In genomic region chr17:80446645-80447405, GRCh38 we compare ENCODE assay signal across 25 cellular contexts. TPM values are rescaled to one million over a fixed set of nuclear protein-coding genes. Genes with fewer than 3 reads are reported as not detected.
DNase-seq lines count a peak whose midpoint lies in the region; ATAC-seq, FAIRE-seq and TF ChIP-seq lines count a peak whose summit lies in the region.
"Had no signal": no experiment of that assay in that cellular context is flagged by ENCODE, and none has a peak within 500 bp of the region (broad histone marks: within the 10 kb centered on the region; RNA-seq: fewer than 3 reads in every experiment).

No MANE protein-coding gene starts in this region.

- no peak overlapping the region for H3K4me3 ChIP-seq in SK-N-SH (ENCODE audit: low read depth in 2 of 2, low read length in 1 of 2)
- H3K4me3 ChIP-seq in dorsolateral prefrontal cortex, result no peak overlapping the region
- H3K4me3 ChIP-seq in A673 (ENCODE audit: low read depth, low read length, poor library complexity, severe bottlenecking), result no peak overlapping the region
- H3K4me3 ChIP-seq: esophagus muscularis mucosa, heart left ventricle, psoas muscle, spleen, thyroid gland had no signal

- WGBS in SK-N-SH (ENCODE audit: low lambda C conversion rate), result 53% methylated on average over 10 of the region's 12 CpGs

- H3K27me3 ChIP-seq in SK-N-SH (ENCODE audit: insufficient read depth), result no peaks in the 10 kb centered on the region
- H3K27me3 ChIP-seq in dorsolateral prefrontal cortex, result no peaks in the 10 kb centered on the region
- H3K27me3 ChIP-seq in A673 (replicated peaks; ENCODE audit: insufficient read depth, low read depth, low read length, poor library complexity), result peaks cover 7% of the 10 kb centered on the region
- H3K27me3 ChIP-seq: esophagus muscularis mucosa, thyroid gland had no signal

- no peaks in the 10 kb centered on the region for H3F3A ChIP-seq in SK-N-SH (replicated peaks; ENCODE audit: insufficient read depth)

- H3K4me2 ChIP-seq in SK-N-SH, result no peak overlapping the region

- no peak for DNase-seq in SK-N-SH
- DNase-seq in NCI-H446 (lab: John Stamatoyannopoulos, UW), result peak; percentile 58 to 78
- peak in 1 of 10 donors; percentile 45 for DNase-seq in dorsolateral prefrontal cortex
- no peak for DNase-seq in stimulated activated naive B cell treated with anti-CD40 and anti-IgM and Interleukin-4, amounts not matched to agents 10 μg/mL and 1 μg/mL and 100 μg/mL, for 72 hours
- no peak for DNase-seq in D721Med (ENCODE audit: insufficient read length, low spot score)
- no peak for DNase-seq in A673 (ENCODE audit: low spot score)
- DNase-seq in NCI-H146 (lab: John Stamatoyannopoulos, UW), result no peak
- DNase-seq: 8988T; activated CD4-positive, alpha-beta T cell treated with anti-CD3 and anti-CD28 coated beads, Interleukin-2, amount 50 U/mL, for 1 hour; activated naive CD4-positive, alpha-beta T cell treated with anti-CD3 and anti-CD28 coated beads for 36 hours; heart left ventricle; islet precursor cell; MV-4-11; NCI-H2107; nephron progenitor cell; spleen; SW 1271; thyroid gland had no signal

- H4K20me1 ChIP-seq in SK-N-SH (ENCODE audit: insufficient read depth), result 0 out of 2 replicates have a peak, but pooled peaks cover 5% of the 10 kb centered on the region

- H3K9me3 ChIP-seq in SK-N-SH (no peaks in the 10 kb centered on the region), A673 (ENCODE audit: low read depth, low read length, poor library complexity, severe bottlenecking) (no peaks in the 10 kb centered on the region)
- H3K9me3 ChIP-seq: esophagus muscularis mucosa, heart left ventricle, psoas muscle, spleen, thyroid gland had no signal

- no peak overlapping the region for H2AFZ ChIP-seq in SK-N-SH (ENCODE audit: low read depth)

- H3K36me3 ChIP-seq in SK-N-SH (replicated peaks in 1 of 2; ENCODE audit: control insufficient read depth in 1 of 2, insufficient read depth in 2 of 2, low read length in 1 of 2), result no peaks in the 10 kb centered on the region
- no peaks in the 10 kb centered on the region for H3K36me3 ChIP-seq in A673 (ENCODE audit: insufficient read depth, low read length, poor library complexity, severe bottlenecking)
- H3K36me3 ChIP-seq: esophagus muscularis mucosa, heart left ventricle, thyroid gland had no signal

- H3K4me1 ChIP-seq in SK-N-SH (ENCODE audit: control insufficient read depth in 1 of 2, insufficient read depth in 2 of 2, low read depth in 1 of 2, low read length in 1 of 2) (peaks cover 0 to 14% of the 10 kb centered on the region in 2 experiments; a peak in 1 of 4 replicates), A673 (ENCODE audit: insufficient read depth, low read length, poor library complexity, severe bottlenecking) (peaks cover 6% of the 10 kb centered on the region)
- H3K4me1 ChIP-seq: heart left ventricle, psoas muscle, thyroid gland had no signal

- H3K27me3 Mint-ChIP-seq in stimulated activated naive B cell treated with anti-CD40 and anti-IgM and Interleukin-4, amounts not matched to agents 10 μg/mL and 1 μg/mL and 100 μg/mL, for 72 hours, result peaks cover 8 to 18% of the 10 kb centered on the region in 2 donors

- H3K4me3 Mint-ChIP-seq in stimulated activated naive B cell treated with anti-CD40 and anti-IgM and Interleukin-4, amounts not matched to agents 10 μg/mL and 1 μg/mL and 100 μg/mL, for 72 hours, result no peak overlapping the region
- H3K4me3 Mint-ChIP-seq: activated naive CD4-positive, alpha-beta T cell treated with anti-CD3 and anti-CD28 coated beads for 36 hours; CD14-positive monocyte; memory B cell; nephron progenitor cell had no signal

- TF ChIP-seq CTCF in SK-N-SH (IDR thresholded peaks at IDR 0.05), result no peak
- TF ChIP-seq CTCF in dorsolateral prefrontal cortex (IDR thresholded peaks at IDR 0.05 in 54 of 56, conservative IDR thresholded peaks at IDR 0.05 in 2 of 56; ENCODE audit: low read depth in 1 of 56, partially characterized antibody in 56 of 56), result no peak
- TF ChIP-seq CTCF in D721Med (IDR thresholded peaks at IDR 0.05; ENCODE audit: insufficient read depth, missing control alignments), result no peak
- TF ChIP-seq CTCF in A673 (conservative IDR thresholded peaks at IDR 0.05; ENCODE audit: low read depth, low read length), result no peak

- ATAC-seq in SK-N-SH treated with all-trans-retinoic acid at 6 μM for 48 hours, result peak; percentile 46
- ATAC-seq in stimulated activated naive B cell treated with anti-CD40 and anti-IgM and Interleukin-4, amounts not matched to agents 10 μg/mL and 1 μg/mL and 100 μg/mL, for 72 hours (replicated peaks), result no peak
- ATAC-seq: heart left ventricle, Panc1, psoas muscle had no signal

- H3K9me2 ChIP-seq in SK-N-SH, result no peaks in the 10 kb centered on the region

- CTCF ChIA-PET in SK-N-SH (lab: Yijun Ruan, JAX), result interaction anchor here (1.0 to 1.2 kb wide), 2 partner anchors 19 to 129 kb away, joined by 5 to 6 read pairs; no protein-coding TSS in a partner anchor
- CTCF ChIA-PET in A673 (lab: Charles Lee), result no interaction called here

- H3K4me1 Mint-ChIP-seq in stimulated activated naive B cell treated with anti-CD40 and anti-IgM and Interleukin-4, amounts not matched to agents 10 μg/mL and 1 μg/mL and 100 μg/mL, for 72 hours, result no peaks in the 10 kb centered on the region
- H3K4me1 Mint-ChIP-seq: CD14-positive monocyte had no signal

- peak overlapping the region; percentile 17 for H3K27ac Mint-ChIP-seq in stimulated activated naive B cell treated with anti-CD40 and anti-IgM and Interleukin-4, amounts not matched to agents 10 μg/mL and 1 μg/mL and 100 μg/mL, for 72 hours
- H3K27ac Mint-ChIP-seq: activated naive CD4-positive, alpha-beta T cell treated with anti-CD3 and anti-CD28 coated beads for 36 hours; CD14-positive monocyte; memory B cell; nephron progenitor cell had no signal

- intact Hi-C loops in dorsolateral prefrontal cortex (cut with DNase I) (no loop called here), A673 (cut with micrococcal nuclease; ENCODE audit: unreplicated experiment) (no loop called here)

- FAIRE-seq in D721Med (lab: Jason Lieb, UNC), result no peak
- FAIRE-seq: TTC549 had no signal

- H3K9me3 Mint-ChIP-seq in stimulated activated naive B cell treated with anti-CD40 and anti-IgM and Interleukin-4, amounts not matched to agents 10 μg/mL and 1 μg/mL and 100 μg/mL, for 72 hours, result no peaks in the 10 kb centered on the region
- H3K9me3 Mint-ChIP-seq: activated naive CD4-positive, alpha-beta T cell treated with anti-CD3 and anti-CD28 coated beads for 36 hours; memory B cell; nephron progenitor cell had no signal

- no peak overlapping the region for H3K27ac ChIP-seq in SK-N-SH (ENCODE audit: low read depth in 2 of 2, low read length in 1 of 2)
- peak overlapping the region in 32 of 59 donors; percentile 3 to 97 (median 57) for H3K27ac ChIP-seq in dorsolateral prefrontal cortex
- H3K27ac ChIP-seq in A673 (ENCODE audit: low read depth, low read length, poor library complexity, severe bottlenecking), result no peak overlapping the region
- H3K27ac ChIP-seq: esophagus muscularis mucosa, heart left ventricle, psoas muscle, spleen, thyroid gland had no signal

- H3K9ac ChIP-seq in SK-N-SH, result no peak overlapping the region

- POLR2A ChIA-PET in SK-N-SH (lab: Yijun Ruan, JAX) (interaction anchor here (1.0 kb wide), 1 partner anchor 8 kb away, joined by 4 read pairs; no protein-coding TSS in a partner anchor), A673 (lab: Charles Lee; ENCODE audit: low non-redundant PET) (no interaction called here)

- no peak for TF ChIP-seq RAD21 in SK-N-SH (IDR thresholded peaks at IDR 0.05; ENCODE audit: low read length)

- TF ChIP-seq EP300 in SK-N-SH (IDR thresholded peaks at IDR 0.05; ENCODE audit: borderline replicate concordance in 1 of 2, low read depth in 1 of 2, low read length in 1 of 2), result no peak

- no TSS peak for BruUV-seq in A673 (replicated peaks; lab: Mats Ljungman, UMichigan)

- H3K36me3 Mint-ChIP-seq in stimulated activated naive B cell treated with anti-CD40 and anti-IgM and Interleukin-4, amounts not matched to agents 10 μg/mL and 1 μg/mL and 100 μg/mL, for 72 hours, result peaks cover 2 to 3% of the 10 kb centered on the region in 2 donors
- H3K36me3 Mint-ChIP-seq: CD14-positive monocyte had no signal

- H3K79me2 ChIP-seq in SK-N-SH (ENCODE audit: insufficient read depth), result no peaks in the 10 kb centered on the region

TF ChIP-seq in SK-N-SH treated with all-trans-retinoic acid at 6 μM for 48 hours, 23 proteins besides CTCF, POLR2A, EP300 and RAD21 (continues in another document):
- no peak for TF ChIP-seq CSRNP3 (CRISPR knock-in tag; IDR thresholded peaks at IDR 0.05)

TF ChIP-seq in SK-N-SH, 30 proteins besides CTCF, POLR2A, EP300 and RAD21:
- TF ChIP-seq CHD2 (IDR thresholded peaks at IDR 0.05; ENCODE audit: low read length, partially characterized antibody), result no peak
TF ChIP-seq in SK-N-SH: peak in this region for 0.

RNA-seq across cellular contexts. Expression of gene NPTX1, which starts 29.6 kb away (rescaled TPM):
- polyA plus RNA-seq in SK-N-SH (2012; rRNA removed), result 0.05 and 0.16 TPM in 2 replicates
- 0.01 and 0.03 TPM in 2 replicates for polyA plus RNA-seq in SK-N-SH (2012; cell fraction: cytosol; rRNA removed)
- 0.05 and 0.38 TPM in 2 replicates for polyA plus RNA-seq in SK-N-SH (2012; cell fraction: nucleus; rRNA removed)
- total RNA-seq in dorsolateral prefrontal cortex, result 100 to 1,000 TPM in 119 of 120 experiments, 10 to 100 TPM in 1; 88.1 to 345 (median 239) TPM
- total RNA-seq in A673 (2021), result 0.15 and 0.43 TPM in 2 replicates
- polyA plus RNA-seq: CD14-positive monocyte had no signal

RNA-seq across cellular contexts. Expression of gene ENDOV, which starts 31.9 kb away (rescaled TPM):
- 83.6 and 90.3 TPM in 2 replicates for polyA plus RNA-seq in SK-N-SH (2012; rRNA removed)
- polyA plus RNA-seq in SK-N-SH (2012; cell fraction: cytosol; rRNA removed), result 36.1 and 50.0 TPM in 2 replicates
- polyA plus RNA-seq in SK-N-SH (2012; cell fraction: nucleus; rRNA removed), result 181 and 203 TPM in 2 replicates
- 10 to 100 TPM; 21.4 to 61.2 (median 36.5) TPM for total RNA-seq in dorsolateral prefrontal cortex
- 14.1 and 15.6 TPM in 2 replicates for total RNA-seq in A673 (2021)

Comparison
In these comparisons a context has a peak if more than half of its experiments do, and no peak if none do; other contexts are left out.
1. DNase-seq: peak in NCI-H446 (2 of 2); none in SK-N-SH (single experiment), stimulated activated naive B cell treated with anti-CD40 and anti-IgM and Interleukin-4, amounts not matched to agents 10 μg/mL and 1 μg/mL and 100 μg/mL, for 72 hours (single experiment), D721Med (single experiment), A673 (single experiment) and NCI-H146 (single experiment).
2. H3K27ac ChIP-seq: peak in dorsolateral prefrontal cortex (32 of 59); none in SK-N-SH (0 of 2) and A673 (single experiment).
3. RNA of gene NPTX1, which starts 29.6 kb away (total RNA-seq): 88.1 to 345 TPM in dorsolateral prefrontal cortex; 0.15 to 0.43 TPM in A673; every median in the first group is over 10 times any median in the second.